ENCODE assay signal across 8 cellular contexts in the genomic region with DNA sequence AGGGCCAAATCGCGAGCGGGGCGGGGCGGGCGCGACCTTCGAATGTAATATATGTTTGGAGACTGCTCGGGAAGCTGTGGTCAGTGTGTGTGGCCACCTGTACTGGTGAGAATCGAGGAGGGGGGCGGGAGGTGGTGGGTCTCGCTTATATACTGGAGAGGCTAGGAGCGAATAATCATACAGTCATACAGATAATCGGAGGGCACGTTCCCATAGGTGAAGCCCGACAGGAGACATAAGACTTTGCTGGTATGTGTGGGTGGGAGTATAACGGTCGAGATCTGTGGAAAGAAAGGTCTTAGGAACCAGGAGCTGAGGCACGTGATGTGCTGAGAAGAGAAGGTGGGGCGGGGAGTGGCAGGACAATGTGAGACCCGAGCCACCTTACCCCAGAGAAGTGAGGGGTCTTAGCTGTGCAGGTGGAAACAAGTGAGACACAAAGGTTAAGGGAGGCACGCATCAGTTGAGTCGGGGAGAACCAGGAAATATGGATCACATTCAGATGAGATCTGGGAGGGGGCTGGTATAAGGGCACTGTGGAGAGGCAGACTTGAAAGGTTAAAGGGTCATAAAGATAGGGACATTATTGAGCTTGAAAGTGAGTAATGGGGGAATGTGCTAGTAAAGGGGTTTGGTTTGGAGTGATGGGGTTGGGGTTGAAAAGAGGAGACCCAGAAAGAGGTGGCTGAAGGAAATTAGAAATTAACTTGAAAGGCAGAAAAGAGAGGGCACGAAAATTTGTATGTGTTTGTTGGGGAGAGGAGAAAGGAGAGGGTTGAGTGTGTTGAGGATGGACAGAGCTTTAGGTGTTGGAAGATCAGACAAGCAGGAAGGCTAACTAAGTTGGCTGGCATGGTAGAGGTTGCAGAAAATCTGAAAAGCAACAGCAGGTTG. TPM values are rescaled to one million over a fixed set of nuclear protein-coding genes. Genes with fewer than 3 reads are reported as not detected.
DNase-seq lines count a peak whose midpoint lies in the region; ATAC-seq, FAIRE-seq and TF ChIP-seq lines count a peak whose summit lies in the region.

No MANE protein-coding gene starts in this region.

- no peaks in the 10 kb centered on the region for H3K27me3 ChIP-seq in H7 (ENCODE audit: control insufficient read depth, insufficient read depth, low read length)
- no peaks in the 10 kb centered on the region for H3K27me3 ChIP-seq in trophoblast cell (ENCODE audit: insufficient read depth, low read length)

- H3K4me2 ChIP-seq in trophoblast cell (ENCODE audit: low read length), result peak overlapping the region; percentile 60

- H4K91ac ChIP-seq in trophoblast cell (ENCODE audit: low read depth, low read length), result peak overlapping the region; percentile 59

- H4K12ac ChIP-seq in trophoblast cell (ENCODE audit: low read depth, low read length), result no peak overlapping the region

- H2BK5ac ChIP-seq in trophoblast cell (ENCODE audit: low read depth, low read length, poor library complexity), result no peak overlapping the region

- ATAC-seq in GM19023 (IDR thresholded peaks at IDR 0.05; ENCODE audit: unreplicated experiment), result no peak
- ATAC-seq in HG03139 (IDR thresholded peaks at IDR 0.05; ENCODE audit: unreplicated experiment), result no peak

- H3K18ac ChIP-seq in trophoblast cell (ENCODE audit: low read length), result peak overlapping the region; percentile 10

- no peak for TF ChIP-seq CTCF in epithelial cell of proximal tubule (conservative IDR thresholded peaks at IDR 0.05; ENCODE audit: low read depth, low read length)

- peaks cover 14% of the 10 kb centered on the region for H3K79me1 ChIP-seq in trophoblast cell (ENCODE audit: low read length)

- peak overlapping the region; percentile 38 for H2AFZ ChIP-seq in trophoblast cell (ENCODE audit: insufficient read depth, low read length, poor library complexity)

- H2BK120ac ChIP-seq in trophoblast cell (ENCODE audit: insufficient read depth, low read length, poor library complexity), result no peak overlapping the region

- H4K8ac ChIP-seq in trophoblast cell (ENCODE audit: low read depth, low read length), result peak overlapping the region; percentile 44

- H3K4me1 ChIP-seq in trophoblast cell (ENCODE audit: control insufficient read depth in 1 of 2, insufficient read depth in 2 of 2, low read length in 2 of 2), result peaks cover 4 to 21% of the 10 kb centered on the region in 2 experiments

- H3K9me3 ChIP-seq in trophoblast cell (ENCODE audit: insufficient read depth, low read depth, low read length), result no peaks in the 10 kb centered on the region

- no peak for FAIRE-seq in urothelium cell line (lab: Jason Lieb, UNC)

- 95% methylated on average over 1 of the region's 24 CpGs for WGBS in trophoblast cell (ENCODE audit: extremely low coverage, insufficient coverage, insufficient read length)

- peak overlapping the region; percentile 28 for H3K9ac ChIP-seq in trophoblast cell (ENCODE audit: low read length)

- no peak overlapping the region for H2BK12ac ChIP-seq in trophoblast cell (ENCODE audit: low read length)

- no peak overlapping the region for H3K27ac ChIP-seq in trophoblast cell (ENCODE audit: low read depth, low read length)

- DNase-seq in H7 (peak; percentile 63), RKO (ENCODE audit: low spot score) (peak; percentile 18), epithelial cell of proximal tubule (ENCODE audit: low read depth) (no peak), trophoblast cell (peak in 1 of 2 donors; percentile 13), urothelium cell line (ENCODE audit: low spot score) (no peak), NCI-H146 (lab: John Stamatoyannopoulos, UW) (no peak)

- H3K36me3 ChIP-seq in H7 (replicated peaks; ENCODE audit: control insufficient read depth, insufficient read depth, low read length), result peaks cover 10% of the 10 kb centered on the region
- H3K36me3 ChIP-seq in trophoblast cell (ENCODE audit: control insufficient read depth in 1 of 2, insufficient read depth in 2 of 2, low read length in 2 of 2), result peaks cover 26 to 32% of the 10 kb centered on the region in 2 experiments

- peak overlapping the region; percentile 16 for H3K4ac ChIP-seq in trophoblast cell (ENCODE audit: low read depth, low read length)

- H3K4me3 ChIP-seq in H7 (ENCODE audit: insufficient read depth, low read depth, low read length) (peak overlapping the region; percentile 79), epithelial cell of proximal tubule (ENCODE audit: low read depth, low read length) (peak overlapping the region; percentile 99), trophoblast cell (ENCODE audit: low read depth, low read length) (peak overlapping the region; percentile 72)

- H3K23ac ChIP-seq in trophoblast cell (ENCODE audit: low read length), result peak overlapping the region; percentile 19

- H3K14ac ChIP-seq in trophoblast cell (ENCODE audit: low read length), result peak overlapping the region; percentile 33

- H2AK5ac ChIP-seq in trophoblast cell (ENCODE audit: low read length), result peak overlapping the region; percentile 4

- peaks cover 10% of the 10 kb centered on the region for H3K79me2 ChIP-seq in trophoblast cell (ENCODE audit: control insufficient read depth, insufficient read depth, low read length, poor library complexity)

RNA-seq across cellular contexts. Expression of a gene that starts 0.6 kb away (rescaled TPM):
- 94.6 and 99.0 TPM in 2 replicates for total RNA-seq in H7 (2014; rRNA removed; shearing (Covaris generic))
- 66.6 and 79.9 TPM in 2 replicates for total RNA-seq in epithelial cell of proximal tubule
- 51.4 and 55.5 TPM in 2 replicates for polyA plus RNA-seq in trophoblast cell (2013)

RNA-seq across cellular contexts. Expression of a gene that starts 2.9 kb away (rescaled TPM):
- 99.3 and 113 TPM in 2 replicates for total RNA-seq in H7 (2014; rRNA removed; shearing (Covaris generic))
- total RNA-seq in epithelial cell of proximal tubule, result 57.1 and 72.2 TPM in 2 replicates
- 67.1 and 67.2 TPM in 2 replicates for polyA plus RNA-seq in trophoblast cell (2013)

RNA-seq across cellular contexts. Expression of a gene that starts 5.3 kb away (rescaled TPM):
- 2.2 and 2.8 TPM in 2 replicates for total RNA-seq in H7 (2014; rRNA removed; shearing (Covaris generic))
- total RNA-seq in epithelial cell of proximal tubule, result 0.80 and 1.4 TPM in 2 replicates
- polyA plus RNA-seq in trophoblast cell (2013), result 7.3 and 8.1 TPM in 2 replicates

RNA-seq across cellular contexts. Expression of a gene that starts 11.2 kb away (rescaled TPM):
- total RNA-seq in H7 (2014; rRNA removed; shearing (Covaris generic)), result 64.2 and 67.7 TPM in 2 replicates
- 38.3 and 44.5 TPM in 2 replicates for total RNA-seq in epithelial cell of proximal tubule
- 90.9 and 95.5 TPM in 2 replicates for polyA plus RNA-seq in trophoblast cell (2013)

RNA-seq across cellular contexts. Expression of a gene that starts 13.6 kb away (rescaled TPM):
- total RNA-seq in H7 (2014; rRNA removed; shearing (Covaris generic)), result 21.2 and 26.8 TPM in 2 replicates
- total RNA-seq in epithelial cell of proximal tubule, result 15.7 and 17.8 TPM in 2 replicates
- 9.6 and 10.9 TPM in 2 replicates for polyA plus RNA-seq in trophoblast cell (2013)

Comparison
In these comparisons a context has a peak if more than half of its experiments do, and no peak if none do; other contexts are left out.
1. DNase-seq: peak in H7 (single experiment) and RKO (single experiment); none in epithelial cell of proximal tubule (single experiment), urothelium cell line (single experiment) and NCI-H146 (single experiment).
2. Peak in every context shown above with its lines, with median percentiles within 50 percentile points of each other: H3K4me3 ChIP-seq.